Comparison of ENCODE assay signal across 12 cellular contexts in genomic region chr3:29430558-29430971, GRCh38.
DNase-seq lines count a peak whose midpoint lies in the region; ATAC-seq and TF ChIP-seq lines count a peak whose summit lies in the region.
"Had no signal": no experiment of that assay in that cellular context is flagged by ENCODE, and none has a peak within 500 bp of the region (broad histone marks: within the 10 kb centered on the region; RNA-seq: fewer than 3 reads in every experiment).

No MANE protein-coding gene starts in this region.

- H3K4me3 Mint-ChIP-seq in chondrocyte (ENCODE audit: unreplicated experiment), result no peak overlapping the region
- no peak overlapping the region for H3K4me3 Mint-ChIP-seq in nephron progenitor cell
- H3K4me3 Mint-ChIP-seq: central memory CD8-positive, alpha-beta T cell had no signal

- no peak overlapping the region; the same call in 1 of the 2 replicates for H3K4me3 ChIP-seq in IMR-90 (ENCODE audit: insufficient read depth, low read depth, low read length)
- H3K4me3 ChIP-seq in BE2C (ENCODE audit: low read depth, low read length), result no peak overlapping the region

- no peaks in the 10 kb centered on the region for H3K9me3 Mint-ChIP-seq in chondrocyte (ENCODE audit: low read depth)
- no peaks in the 10 kb centered on the region for H3K9me3 Mint-ChIP-seq in nephron progenitor cell
- H3K9me3 Mint-ChIP-seq: central memory CD8-positive, alpha-beta T cell had no signal

- CTCF ChIA-PET in IMR-90 (lab: Yijun Ruan, JAX), result no interaction called here

- H3K9me3 ChIP-seq in IMR-90 (ENCODE audit: control insufficient read depth, insufficient read depth, low read length), result no peaks in the 10 kb centered on the region
- H3K9me3 ChIP-seq in BE2C, result no peaks in the 10 kb centered on the region
- H3K9me3 ChIP-seq: neutrophil had no signal

- peak overlapping the region; percentile 91; the same call in 1 of the 2 replicates for H3K4me2 ChIP-seq in IMR-90 (ENCODE audit: low read depth, low read length)

- H3K4me1 Mint-ChIP-seq in chondrocyte (ENCODE audit: low read depth) (peaks cover 70% of the 10 kb centered on the region), nephron progenitor cell (peaks cover 15% of the 10 kb centered on the region)
- H3K4me1 Mint-ChIP-seq: central memory CD8-positive, alpha-beta T cell had no signal

- in situ Hi-C loops in IMR-90 (cut with MboI; ENCODE audit: low sequenced_read_pairs), result no loop called here

- H3K36me3 Mint-ChIP-seq in chondrocyte (ENCODE audit: low read depth) (peaks cover 6% of the 10 kb centered on the region), nephron progenitor cell (ENCODE audit: low read depth) (peaks cover 5% of the 10 kb centered on the region)

- DNase-seq in AG08396 (ENCODE audit: low spot score), result peak; percentile 20
- peak; percentile 75 for DNase-seq in IMR-90
- DNase-seq in chondrocyte (ENCODE audit: low spot score), result no peak
- DNase-seq in nephron progenitor cell, result no peak
- no peak for DNase-seq in foreskin keratinocyte
- no peak for DNase-seq in BE2C
- DNase-seq: H7, NCI-H2227 treated with DMSO at 0.1 percent for 48 hours had no signal

- TF ChIP-seq POLR2A in IMR-90 (IDR thresholded peaks at IDR 0.05; ENCODE audit: low read depth, low read length), result no peak

- peak overlapping the region; percentile 87 for H3K27ac ChIP-seq in IMR-90 (ENCODE audit: insufficient read depth, low read length)
- H3K27ac ChIP-seq in foreskin keratinocyte, result no peak overlapping the region
- H3K27ac ChIP-seq: neutrophil had no signal

- peaks cover 9% of the 10 kb centered on the region for H3K4me1 ChIP-seq in IMR-90 (ENCODE audit: control insufficient read depth, insufficient read depth, low read length)
- peaks cover 7% of the 10 kb centered on the region for H3K4me1 ChIP-seq in foreskin keratinocyte
- peaks cover 31% of the 10 kb centered on the region for H3K4me1 ChIP-seq in BE2C

- H3K56ac ChIP-seq in IMR-90 (ENCODE audit: extremely low read depth, insufficient read depth, low read length), result peak overlapping the region; percentile 83; the same call in 1 of the 2 replicates

- H3K27me3 ChIP-seq in IMR-90 (ENCODE audit: control insufficient read depth, insufficient read depth, low read length) (no peaks in the 10 kb centered on the region), foreskin keratinocyte (no peaks in the 10 kb centered on the region), BE2C (no peaks in the 10 kb centered on the region)
- H3K27me3 ChIP-seq: neutrophil had no signal

- intact Hi-C loops in IMR-90 (cut with micrococcal nuclease), result loop anchor here (5.0 to 10.0 kb wide), 2 partner anchors 148 to 264 kb away; partner anchors contain the start of gene RBMS3

- dilution Hi-C loops in IMR-90 (cut with HindIII; ENCODE audit: low sequenced_read_pairs, unreplicated experiment), result no loop called here

- peak overlapping the region; percentile 97 for H2BK5ac ChIP-seq in IMR-90 (ENCODE audit: low read depth, low read length, poor library complexity, severe bottlenecking)

- H3K79me1 ChIP-seq in IMR-90 (ENCODE audit: low read depth in 1 of 2, low read length in 2 of 2), result peaks cover 38 to 71% of the 10 kb centered on the region in 2 experiments

- H2BK15ac ChIP-seq in IMR-90 (ENCODE audit: low read depth, low read length), result peak overlapping the region; percentile 41; the same call in 1 of the 3 replicates

- H3K14ac ChIP-seq in IMR-90 (replicated peaks; ENCODE audit: low read depth, low read length), result peak overlapping the region; percentile 74

- H3K27ac Mint-ChIP-seq in chondrocyte (ENCODE audit: unreplicated experiment) (peak overlapping the region; percentile 58), nephron progenitor cell (peak overlapping the region; percentile 20)

- no peaks in the 10 kb centered on the region for H3K27me3 Mint-ChIP-seq in chondrocyte (ENCODE audit: low read depth)
- peaks cover 4% of the 10 kb centered on the region for H3K27me3 Mint-ChIP-seq in nephron progenitor cell (ENCODE audit: low read depth, poor library complexity)
- H3K27me3 Mint-ChIP-seq: central memory CD8-positive, alpha-beta T cell had no signal

- peak overlapping the region; percentile 44; the same call in 1 of the 2 replicates for H3K9ac ChIP-seq in IMR-90 (ENCODE audit: low read depth, low read length)

- peak overlapping the region; percentile 91; the same call in 1 of the 2 replicates for H4K5ac ChIP-seq in IMR-90 (ENCODE audit: low read depth, low read length)

- peak overlapping the region; percentile 95; the same call in 1 of the 2 replicates for H2BK20ac ChIP-seq in IMR-90 (ENCODE audit: low read depth, low read length)

- no CpG with 5 or more reads among the region's 1 CpG for WGBS in IMR-90 (ENCODE audit: extremely low coverage in 2 of 2, insufficient read length in 1 of 2), 2 experiments

- no peak for TF ChIP-seq RAD21 in IMR-90 (IDR thresholded peaks at IDR 0.05; ENCODE audit: low read length)

- H4K8ac ChIP-seq in IMR-90 (ENCODE audit: low read depth in 2 of 2, low read length in 2 of 2), result peak overlapping the region in 1 of 2 experiments; percentile 87; a peak in 3 of 4 replicates

- no peak overlapping the region for H2AFZ ChIP-seq in IMR-90 (replicated peaks; ENCODE audit: low read length, poor library complexity)

- H3K9me1 ChIP-seq in IMR-90 (ENCODE audit: insufficient read depth, low read length), result no peaks in the 10 kb centered on the region; the same call in 1 of the 2 replicates

- H3K23ac ChIP-seq in IMR-90 (ENCODE audit: low read depth, low read length), result peak overlapping the region; percentile 98

- H3K36me3 ChIP-seq in IMR-90 (ENCODE audit: control insufficient read depth, insufficient read depth, low read length) (peaks cover 7% of the 10 kb centered on the region), BE2C (peaks cover 9% of the 10 kb centered on the region)
- H3K36me3 ChIP-seq: neutrophil had no signal

- no peak overlapping the region for H2AK9ac ChIP-seq in IMR-90 (replicated peaks; ENCODE audit: low read depth, low read length, poor library complexity)

- no TSS peak for BruUV-seq in IMR-90 (replicated peaks; lab: Mats Ljungman, UMichigan)

- peak overlapping the region; percentile 95; the same call in 1 of the 2 replicates for H3K18ac ChIP-seq in IMR-90 (ENCODE audit: low read depth, low read length)

- H2BK120ac ChIP-seq in IMR-90 (ENCODE audit: low read depth, low read length), result peak overlapping the region; percentile 92

- H4K20me1 ChIP-seq in IMR-90 (ENCODE audit: insufficient read depth, low read length), result no peaks in the 10 kb centered on the region

- H4K91ac ChIP-seq in IMR-90 (ENCODE audit: insufficient read depth, low read depth, low read length), result peak overlapping the region; percentile 82; the same call in 1 of the 2 replicates

- H2AK5ac ChIP-seq in IMR-90 (ENCODE audit: low read depth, low read length), result peak overlapping the region; percentile 32; the same call in 1 of the 2 replicates

- POLR2A ChIA-PET in IMR-90 (lab: Charles Lee; ENCODE audit: unreplicated experiment), result interaction anchor here (0.6 kb wide), 1 partner anchor 29 kb away, joined by 3 read pairs; no protein-coding TSS in a partner anchor

- H3K4ac ChIP-seq in IMR-90 (ENCODE audit: low read depth, low read length), result peak overlapping the region; percentile 82

- ATAC-seq in IMR-90 (ENCODE audit: low read depth) (peak; percentile 77), GM19351 (IDR thresholded peaks at IDR 0.05; ENCODE audit: unreplicated experiment) (no peak), foreskin keratinocyte (no peak), HG03159 (IDR thresholded peaks at IDR 0.05; ENCODE audit: unreplicated experiment) (no peak)

- TF ChIP-seq CTCF in IMR-90 (conservative IDR thresholded peaks at IDR 0.05; ENCODE audit: low read depth, low read length) (no peak), chondrocyte (IDR thresholded peaks at IDR 0.05) (peak; percentile 15), nephron progenitor cell (IDR thresholded peaks at IDR 0.05) (no peak), foreskin keratinocyte (conservative IDR thresholded peaks at IDR 0.05) (no peak), BE2C (IDR thresholded peaks at IDR 0.05; ENCODE audit: low read depth, low read length) (no peak)

TF ChIP-seq in IMR-90, 13 proteins besides CTCF, POLR2A, EP300 and RAD21:
- TF ChIP-seq ELK1 (IDR thresholded peaks at IDR 0.05; ENCODE audit: borderline replicate concordance, low read depth, low read length) (no peak), MAFK (IDR thresholded peaks at IDR 0.05; ENCODE audit: low read depth, low read length) (no peak), BHLHE40 (IDR thresholded peaks at IDR 0.05; ENCODE audit: low read depth, low read length) (no peak), NFE2L2 (IDR thresholded peaks at IDR 0.05; ENCODE audit: low read depth, low read length) (no peak), MXI1 (IDR thresholded peaks at IDR 0.05; ENCODE audit: borderline replicate concordance, low read depth, low read length) (no peak), CEBPB (IDR thresholded peaks at IDR 0.05; ENCODE audit: low read depth, low read length) (no peak), CHD1 (IDR thresholded peaks at IDR 0.05; ENCODE audit: low read depth, low read length) (no peak), FOS (IDR thresholded peaks at IDR 0.05; ENCODE audit: low read depth, low read length) (no peak), RCOR1 (IDR thresholded peaks at IDR 0.05; ENCODE audit: insufficient replicate concordance, low read length) (no peak), USF2 (IDR thresholded peaks at IDR 0.05; ENCODE audit: low read depth, low read length) (no peak), RFX5 (IDR thresholded peaks at IDR 0.05; ENCODE audit: low read depth, low read length) (no peak)
TF ChIP-seq in IMR-90: peak in this region for 0.

Comparison
In these comparisons a context has a peak if more than half of its experiments do, and no peak if none do; other contexts are left out.
1. DNase-seq: peak in AG08396 (single experiment) and IMR-90 (single experiment); none in chondrocyte (single experiment), nephron progenitor cell (single experiment), foreskin keratinocyte (0 of 2) and BE2C (single experiment).